ENCODE assay signal across 8 cellular contexts in genomic region chr11:64251722-64251985, GRCh38. TPM values are rescaled to one million over a fixed set of nuclear protein-coding genes. Genes with fewer than 3 reads are reported as not detected.
DNase-seq lines count a peak whose midpoint lies in the region; ATAC-seq and TF ChIP-seq lines count a peak whose summit lies in the region.

No MANE protein-coding gene starts in this region.

- peaks cover 16% of the 10 kb centered on the region for H3K36me3 ChIP-seq in adipocyte (ENCODE audit: control insufficient read depth, insufficient read depth, low read length, severe bottlenecking)
- peaks cover 0 to 19% (median 0%) of the 10 kb centered on the region in 4 donors for H3K36me3 ChIP-seq in transverse colon

- H3K9ac ChIP-seq in adipocyte (ENCODE audit: low read length), result peak overlapping the region; percentile 92

- H3K9me3 ChIP-seq in adipocyte (ENCODE audit: control insufficient read depth, low read length) (no peaks in the 10 kb centered on the region), transverse colon (no peaks in the 10 kb centered on the region)

- in situ Hi-C loops in transverse colon (cut with MboI; ENCODE audit: low pct_ligation_motif_present in 1 of 4, low pct_unique_long_range_greater_than_20kb in 1 of 4, low sequenced_read_pairs in 3 of 4), result no loop called here

- H3K9me3 Mint-ChIP-seq in activated T-cell treated with anti-CD3 and anti-CD28 coated beads, Interleukin-2, amount 50 U/mL, for 72 hours, result no peaks in the 10 kb centered on the region

- H3K27ac Mint-ChIP-seq in activated T-cell treated with anti-CD3 and anti-CD28 coated beads, Interleukin-2, amount 50 U/mL, for 72 hours, result peak overlapping the region; percentile 80

- no peak for ATAC-seq in activated T-cell treated with anti-CD3 and anti-CD28 coated beads, Interleukin-2, amount 50 U/mL, for 72 hours (replicated peaks in 1 of 2)
- no peak for ATAC-seq in GM18868 (IDR thresholded peaks at IDR 0.05; ENCODE audit: unreplicated experiment)
- no peak for ATAC-seq in HG02884 (IDR thresholded peaks at IDR 0.05; ENCODE audit: unreplicated experiment)

- WGBS in lower leg skin, 2 donors, result 0 to 1% methylated on average over 16 to 18 of the region's 18 CpGs
- 0% methylated on average over 1 to 18 of the region's 18 CpGs for WGBS in transverse colon (ENCODE audit: low coverage in 1 of 2), 2 donors

- intact Hi-C loops in lower leg skin (cut with DNase I; ENCODE audit: low total_unique reads), result no loop called here
- intact Hi-C loops in transverse colon (cut with DNase I; ENCODE audit: low total_unique reads), result loop anchor here (5.0 kb wide), 1 partner anchor 51 kb away; the partner anchor contains the start of gene CATSPERZ

- no peaks in the 10 kb centered on the region for H3K27me3 Mint-ChIP-seq in activated T-cell treated with anti-CD3 and anti-CD28 coated beads, Interleukin-2, amount 50 U/mL, for 72 hours (ENCODE audit: low read depth)

- DNase-seq in activated T-cell treated with anti-CD3 and anti-CD28 coated beads, Interleukin-2, amount 50 U/mL, for 72 hours, result no peak
- DNase-seq in activated T-cell treated with anti-CD3 and anti-CD28 coated beads for 4 hours (no peak), adipocyte (ENCODE audit: low read depth) (no peak), lower leg skin (ENCODE audit: low spot score in 2 of 2) (no peak), transverse colon (no peak), NCI-H2227 treated with DMSO at 0.1 percent for 48 hours (lab: John Stamatoyannopoulos, UW) (no peak)

- H3K4me1 Mint-ChIP-seq in activated T-cell treated with anti-CD3 and anti-CD28 coated beads, Interleukin-2, amount 50 U/mL, for 72 hours (ENCODE audit: low read depth), result peaks cover 32% of the 10 kb centered on the region

- H3K4me3 ChIP-seq in adipocyte (ENCODE audit: low read length), result peak overlapping the region; percentile 93
- peak overlapping the region; percentile 55 for H3K4me3 ChIP-seq in lower leg skin (ENCODE audit: low read depth, poor library complexity, severe bottlenecking)
- peak overlapping the region; percentile 65 to 91 (median 86) for H3K4me3 ChIP-seq in transverse colon

- no peaks in the 10 kb centered on the region for H3K36me3 Mint-ChIP-seq in activated T-cell treated with anti-CD3 and anti-CD28 coated beads, Interleukin-2, amount 50 U/mL, for 72 hours (ENCODE audit: insufficient read depth in 2 of 2)

- H3K4me1 ChIP-seq in adipocyte (ENCODE audit: control insufficient read depth, insufficient read depth, low read length) (peaks cover 29% of the 10 kb centered on the region), transverse colon (peaks cover 15 to 42% (median 29%) of the 10 kb centered on the region in 4 donors)

- TF ChIP-seq POLR2A in lower leg skin (IDR thresholded peaks at IDR 0.05), result no peak
- TF ChIP-seq POLR2A in transverse colon (IDR thresholded peaks at IDR 0.05), result no peak

- peak overlapping the region; percentile 95 for H3K4me3 Mint-ChIP-seq in activated T-cell treated with anti-CD3 and anti-CD28 coated beads, Interleukin-2, amount 50 U/mL, for 72 hours

- H3K27me3 ChIP-seq in adipocyte (replicated peaks; ENCODE audit: control insufficient read depth, insufficient read depth, low read length), result no peaks in the 10 kb centered on the region
- no peaks in the 10 kb centered on the region for H3K27me3 ChIP-seq in transverse colon

- TF ChIP-seq EP300 in transverse colon (IDR thresholded peaks at IDR 0.05; ENCODE audit: low read depth), result no peak

- H3K27ac ChIP-seq in transverse colon, result peak overlapping the region; percentile 84 to 91 (median 88)

- TF ChIP-seq CTCF in lower leg skin (IDR thresholded peaks at IDR 0.05) (no peak), transverse colon (IDR thresholded peaks at IDR 0.05) (no peak)

RNA-seq across cellular contexts. Expression of gene PLCB3, which starts 0.3 kb away (rescaled TPM):
- total RNA-seq in activated T-cell treated with anti-CD3 and anti-CD28 coated beads, Interleukin-2, amount 50 U/mL, for 72 hours, result 10 to 100 TPM in 1 of 2 donors, 1 to 10 TPM in 1; 9.1 to 10.5 TPM
- total RNA-seq in lower leg skin (10 to 100 TPM; 30.5 to 38.4 (median 37.4) TPM), transverse colon (100 to 1,000 TPM in 2 of 4 donors, 10 to 100 TPM in 2; 64.5 to 115 (median 91.2) TPM)

RNA-seq across cellular contexts. Expression of gene PPP1R14B, which starts 4.9 kb away (rescaled TPM):
- total RNA-seq in activated T-cell treated with anti-CD3 and anti-CD28 coated beads, Interleukin-2, amount 50 U/mL, for 72 hours, result 100 to 1,000 TPM; 121 to 149 TPM
- total RNA-seq in lower leg skin, result 100 to 1,000 TPM; 178 to 230 (median 203) TPM
- 10 to 100 TPM; 62.8 to 80.4 (median 73.2) TPM for total RNA-seq in transverse colon

RNA-seq across cellular contexts. Expression of gene FKBP2, which starts 10.8 kb away (rescaled TPM):
- 10 to 100 TPM; 34.2 to 41.5 TPM for total RNA-seq in activated T-cell treated with anti-CD3 and anti-CD28 coated beads, Interleukin-2, amount 50 U/mL, for 72 hours
- total RNA-seq in lower leg skin, result 10 to 100 TPM; 47.7 to 70.3 (median 56.4) TPM
- total RNA-seq in transverse colon, result 100 to 1,000 TPM in 2 of 4 donors, 10 to 100 TPM in 2; 63.6 to 203 (median 102) TPM

RNA-seq across cellular contexts. Expression of gene VEGFB, which starts 17.3 kb away (rescaled TPM):
- total RNA-seq in activated T-cell treated with anti-CD3 and anti-CD28 coated beads, Interleukin-2, amount 50 U/mL, for 72 hours, result 10 to 100 TPM; 65.4 to 67.3 TPM
- total RNA-seq in lower leg skin (10 to 100 TPM; 45.9 to 71.2 (median 65.6) TPM), transverse colon (10 to 100 TPM; 34.0 to 84.9 (median 36.8) TPM)

RNA-seq across cellular contexts. Expression of gene DNAJC4, which starts 21.3 kb away (rescaled TPM):
- total RNA-seq in activated T-cell treated with anti-CD3 and anti-CD28 coated beads, Interleukin-2, amount 50 U/mL, for 72 hours, result 10 to 100 TPM; 42.2 to 54.1 TPM
- total RNA-seq in lower leg skin (10 to 100 TPM; 19.2 to 37.6 (median 30.8) TPM), transverse colon (100 to 1,000 TPM in 1 of 4 donors, 10 to 100 TPM in 3; 52.6 to 214 (median 76.0) TPM)
